In genomic region chr18:72738136-72738535, GRCh38 we compare ENCODE assay signal across 23 cellular contexts.
"Had no signal": no experiment of that assay in that cellular context is flagged by ENCODE, and none has a peak within 500 bp of the region (broad histone marks: within the 10 kb centered on the region; RNA-seq: fewer than 3 reads in every experiment).

No MANE protein-coding gene starts in this region.

- H3K9me3 ChIP-seq: esophagus muscularis mucosa, gastroesophageal sphincter, heart right ventricle, right atrium auricular region, stomach, thyroid gland had no signal

- H3K4me3 ChIP-seq: coronary artery, esophagus muscularis mucosa, gastroesophageal sphincter, heart right ventricle, lung, right atrium auricular region, smooth muscle cell, stomach, thyroid gland had no signal

- H3K36me3 ChIP-seq: esophagus muscularis mucosa, gastroesophageal sphincter, heart right ventricle, right atrium auricular region, stomach, thyroid gland had no signal

- DNase-seq: dermis blood vessel endothelial cell; effector memory CD4-positive, alpha-beta T cell; foreskin keratinocyte; glutamatergic neuron; heart right ventricle; hippocampal formation; stimulated activated CD4-positive, alpha-beta T cell treated with anti-CD3 and anti-CD28 coated beads, Interleukin-2, amount 100 ng/mL, for 24 hours; stimulated activated CD4-positive, alpha-beta T cell treated with anti-CD3 and anti-CD28 coated beads, Interleukin-4, amount 100 ng/mL, for 24 hours; stimulated activated naive CD4-positive, alpha-beta T cell treated with Interleukin-2 at 50 U/mL for 16 hours; stomach; thyroid gland; trophoblast cell had no signal

- H3K27me3 ChIP-seq: esophagus muscularis mucosa, foreskin keratinocyte, gastroesophageal sphincter, heart right ventricle, right atrium auricular region, stomach, thyroid gland had no signal

- ATAC-seq: foreskin keratinocyte; gastroesophageal sphincter; heart right ventricle; left lobe of liver; natural killer cell treated with Interleukin-12 subunit alpha and Interleukin-12 subunit beta and Interleukin-15 and Interleukin-18, amount 100 ng/mL, for 72 hours; sciatic nerve; stimulated activated effector memory CD8-positive, alpha-beta T cell treated with anti-CD3 and anti-CD28 coated beads, Interleukin-12 subunit alpha, Interleukin-12 subunit beta, amount 100 ng/mL, for 72 hours had no signal

- H3K27ac ChIP-seq: coronary artery, esophagus muscularis mucosa, foreskin keratinocyte, gastroesophageal sphincter, heart right ventricle, parathyroid adenoma, right atrium auricular region, stomach, thyroid gland had no signal
